Comparison of ENCODE assay signal across 9 cellular contexts in genomic region chr5:83711982-83712601, GRCh38. TPM values are rescaled to one million over a fixed set of nuclear protein-coding genes. Genes with fewer than 3 reads are reported as not detected.
DNase-seq lines count a peak whose midpoint lies in the region; ATAC-seq and TF ChIP-seq lines count a peak whose summit lies in the region.
"Had no signal": no experiment of that assay in that cellular context is flagged by ENCODE, and none has a peak within 500 bp of the region (broad histone marks: within the 10 kb centered on the region; RNA-seq: fewer than 3 reads in every experiment).

No MANE protein-coding gene starts in this region.

- H3K9me3 ChIP-seq in OCI-LY1 (ENCODE audit: low read length) (no peaks in the 10 kb centered on the region), colonic mucosa (no peaks in the 10 kb centered on the region)

- no peak overlapping the region for H3K4me2 ChIP-seq in OCI-LY1 (ENCODE audit: low read length)

- intact Hi-C loops in CD14-positive monocyte (cut with micrococcal nuclease): no loop called here
- intact Hi-C loops in colonic mucosa (cut with DNase I): loop anchor here (10.0 kb wide), 1 partner anchor 1333 kb away; no protein-coding TSS in a partner anchor

- no peaks in the 10 kb centered on the region for H3K79me2 ChIP-seq in OCI-LY1 (ENCODE audit: insufficient read depth, low read length)

- H3K9me3 Mint-ChIP-seq in CD14-positive monocyte: no peaks in the 10 kb centered on the region
- H3K9me3 Mint-ChIP-seq: T-helper 1 cell treated with Interleukin-12 subunit alpha and Interleukin-12 subunit beta and Interleukin-4 antibody, amounts not matched to agents 30 μg/mL and 1 μg/mL, for 36 hours had no signal

- TF ChIP-seq CTCF in CD14-positive monocyte (IDR thresholded peaks at IDR 0.05) (peak; percentile 93), OCI-LY1 (IDR thresholded peaks at IDR 0.05; ENCODE audit: low read length) (peak; percentile 71), colonic mucosa (IDR thresholded peaks at IDR 0.05) (peak; percentile 77)

- H3K27me3 ChIP-seq in OCI-LY1 (ENCODE audit: insufficient read depth, low read length) (no peaks in the 10 kb centered on the region), colonic mucosa (no peaks in the 10 kb centered on the region)

- no peak overlapping the region for H2AFZ ChIP-seq in OCI-LY1 (ENCODE audit: low read length)

- H3K4me1 Mint-ChIP-seq in CD14-positive monocyte: no peaks in the 10 kb centered on the region

- no peak overlapping the region for H3K27ac ChIP-seq in OCI-LY1 (ENCODE audit: low read depth, low read length, poor library complexity, severe bottlenecking)
- no peak overlapping the region for H3K27ac ChIP-seq in colonic mucosa

- H4K20me1 ChIP-seq in OCI-LY1 (ENCODE audit: insufficient read depth, low read length): no peaks in the 10 kb centered on the region

- H3K9ac ChIP-seq in OCI-LY1 (ENCODE audit: low read length): no peak overlapping the region
- no peak overlapping the region for H3K9ac ChIP-seq in colonic mucosa (ENCODE audit: low read depth in 2 of 2, low read length in 2 of 2)

- H3K9me2 ChIP-seq in OCI-LY1 (ENCODE audit: low read depth, low read length): no peaks in the 10 kb centered on the region

- peaks cover 4 to 18% (median 6%) of the 10 kb centered on the region in 3 donors for H3K27me3 Mint-ChIP-seq in CD14-positive monocyte (ENCODE audit: low read depth in 3 of 3)

- H3K27ac Mint-ChIP-seq in CD14-positive monocyte: no peak overlapping the region
- H3K27ac Mint-ChIP-seq: T-helper 1 cell treated with Interleukin-12 subunit alpha and Interleukin-12 subunit beta and Interleukin-4 antibody, amounts not matched to agents 30 μg/mL and 1 μg/mL, for 36 hours had no signal

- H3K4me3 Mint-ChIP-seq in CD14-positive monocyte: no peak overlapping the region
- H3K4me3 Mint-ChIP-seq: T-helper 1 cell treated with Interleukin-12 subunit alpha and Interleukin-12 subunit beta and Interleukin-4 antibody, amounts not matched to agents 30 μg/mL and 1 μg/mL, for 36 hours had no signal

- H3K4me3 ChIP-seq in OCI-LY1 (ENCODE audit: low read depth, low read length, poor library complexity, severe bottlenecking): no peak overlapping the region
- H3K4me3 ChIP-seq in colonic mucosa: no peak overlapping the region

- H3K36me3 Mint-ChIP-seq in CD14-positive monocyte: no peaks in the 10 kb centered on the region

- DNase-seq in CD14-positive monocyte (ENCODE audit: low spot score) (no peak), colonic mucosa (peak; percentile 70), myocyte (ENCODE audit: low read depth) (peak; percentile 65), UCSD-AML1 (lab: John Stamatoyannopoulos, UW; ENCODE audit: unreplicated experiment) (no peak)

- H3K36me3 ChIP-seq in OCI-LY1 (ENCODE audit: insufficient read depth, low read length) (no peaks in the 10 kb centered on the region), colonic mucosa (no peaks in the 10 kb centered on the region)

- peak; percentile 79 for ATAC-seq in GM18499 (IDR thresholded peaks at IDR 0.05; ENCODE audit: insufficient read depth, unreplicated experiment)
- peak; percentile 86 for ATAC-seq in HG02885 (IDR thresholded peaks at IDR 0.05; ENCODE audit: poor library complexity, unreplicated experiment)
- no peak for ATAC-seq in GM19467 (IDR thresholded peaks at IDR 0.05; ENCODE audit: unreplicated experiment)

- no peaks in the 10 kb centered on the region for H3F3A ChIP-seq in OCI-LY1 (ENCODE audit: insufficient read depth, low read length)

- no peaks in the 10 kb centered on the region for H3K4me1 ChIP-seq in OCI-LY1 (ENCODE audit: insufficient read depth, low read length, severe bottlenecking)
- H3K4me1 ChIP-seq in colonic mucosa: no peaks in the 10 kb centered on the region

RNA-seq across cellular contexts. Expression of gene HAPLN1, which starts 8.6 kb away (rescaled TPM):
- polyA plus RNA-seq in CD14-positive monocyte: not detected
- 1 to 10 TPM; 3.8 to 5.9 TPM for total RNA-seq in colonic mucosa
- 0.05 TPM in 1 of 2 replicates, not detected in the other for total RNA-seq in myocyte
- polyA plus RNA-seq in myocyte (2012): 1.2 TPM

Comparison
In these comparisons a context has a peak if more than half of its experiments do, and no peak if none do; other contexts are left out.
1. DNase-seq: peak in colonic mucosa (single experiment) and myocyte (single experiment); none in CD14-positive monocyte (single experiment) and UCSD-AML1 (single experiment).
2. Peak in every context shown above with its lines, with median percentiles within 50 percentile points of each other: CTCF ChIP-seq.